In genomic region chr17:7029096-7029495, GRCh38 we compare ENCODE assay signal across 19 cellular contexts. TPM values are rescaled to one million over a fixed set of nuclear protein-coding genes. Genes with fewer than 3 reads are reported as not detected.
DNase-seq lines count a peak whose midpoint lies in the region; ATAC-seq and TF ChIP-seq lines count a peak whose summit lies in the region.
"Had no signal": no experiment of that assay in that cellular context is flagged by ENCODE, and none has a peak within 500 bp of the region (broad histone marks: within the 10 kb centered on the region; RNA-seq: fewer than 3 reads in every experiment).

No MANE protein-coding gene starts in this region.

- TF ChIP-seq EP300 in sigmoid colon (IDR thresholded peaks at IDR 0.05), result no peak

- POLR2A ChIA-PET in activated CD4-positive, alpha-beta T cell treated with anti-CD3 and anti-CD28 coated beads for 36 hours (lab: Charles Lee), result no interaction called here

- H3K27ac Mint-ChIP-seq in activated CD4-positive, alpha-beta T cell treated with anti-CD3 and anti-CD28 coated beads for 36 hours, result peak overlapping the region; percentile 96
- H3K27ac Mint-ChIP-seq in dendritic cell treated with granulocyte-macrophage colony-stimulating factor and Interleukin-4, amounts not matched to agents 40 ng/mL and 50 ng/mL, for 4 days, result peak overlapping the region; percentile 63
- H3K27ac Mint-ChIP-seq: H9 had no signal

- intact Hi-C loops in activated CD4-positive, alpha-beta T cell treated with anti-CD3 and anti-CD28 coated beads for 36 hours (cut with DNase I, micrococcal nuclease), result no loop called here
- intact Hi-C loops in dendritic cell treated with granulocyte-macrophage colony-stimulating factor and Interleukin-4, amounts not matched to agents 40 ng/mL and 50 ng/mL, for 4 days (cut with micrococcal nuclease), result no loop called here
- intact Hi-C loops in gastrocnemius medialis (cut with DNase I; ENCODE audit: low total_unique reads), result loop anchor here (10.0 kb wide), 1 partner anchor 456 kb away; the partner anchor contains the start of genes POLR2A and SLC35G6
- intact Hi-C loops in adrenal gland (cut with DNase I), result no loop called here
- intact Hi-C loops in sigmoid colon (cut with DNase I), result no loop called here

- H3K4me1 ChIP-seq in gastrocnemius medialis (peaks cover 0 to 4% of the 10 kb centered on the region in 2 donors), adrenal gland (replicated peaks in 1 of 2) (no peaks in the 10 kb centered on the region), sigmoid colon (no peaks in the 10 kb centered on the region)

- CTCF ChIA-PET in activated CD4-positive, alpha-beta T cell treated with anti-CD3 and anti-CD28 coated beads for 36 hours (lab: Charles Lee), result interaction anchor here (0.9 kb wide), 1 partner anchor 14 kb away, joined by 3 read pairs; no protein-coding TSS in a partner anchor

- in situ Hi-C loops in gastrocnemius medialis (cut with MboI; ENCODE audit: low sequenced_read_pairs in 4 of 4), result loop anchor here in 1 of 4 donors (25.0 kb wide), 1 partner anchor 308 kb away; the partner anchor contains the start of genes ACAP1 and NEURL4

- no peak for ATAC-seq in activated CD4-positive, alpha-beta T cell treated with anti-CD3 and anti-CD28 coated beads for 36 hours
- ATAC-seq in gastrocnemius medialis, result no peak
- ATAC-seq: HepG2 had no signal

- H3K36me3 Mint-ChIP-seq in activated CD4-positive, alpha-beta T cell treated with anti-CD3 and anti-CD28 coated beads for 36 hours (ENCODE audit: low read depth), result peaks cover 9% of the 10 kb centered on the region
- no peaks in the 10 kb centered on the region for H3K36me3 Mint-ChIP-seq in dendritic cell treated with granulocyte-macrophage colony-stimulating factor and Interleukin-4, amounts not matched to agents 40 ng/mL and 50 ng/mL, for 4 days (ENCODE audit: low read depth)

- DNase-seq in activated CD4-positive, alpha-beta T cell treated with anti-CD3 and anti-CD28 coated beads for 36 hours, result no peak
- no peak for DNase-seq in activated CD4-positive, alpha-beta T cell treated with anti-CD3 and anti-CD28 coated beads for 48 hours
- no peak for DNase-seq in gastrocnemius medialis
- DNase-seq in NCI-H2081 (lab: John Stamatoyannopoulos, UW), result no peak
- no peak for DNase-seq in adrenal gland
- no peak for DNase-seq in sigmoid colon
- DNase-seq: effector CD4-positive, alpha-beta T cell; H9; mesenchymal stem cell; NCI-H1048; NCI-H2171 had no signal

- no peak overlapping the region for H3K4me3 ChIP-seq in gastrocnemius medialis
- H3K4me3 ChIP-seq in adrenal gland, result no peak overlapping the region
- no peak overlapping the region for H3K4me3 ChIP-seq in sigmoid colon
- H3K4me3 ChIP-seq: skin epidermis had no signal

- H3K27ac ChIP-seq in KOPT-K1 (ENCODE audit: low read depth, low read length, poor library complexity, severe bottlenecking) (peak overlapping the region; percentile 77), gastrocnemius medialis (peak overlapping the region; percentile 62 to 99 (median 72)), adrenal gland (peak overlapping the region in 1 of 5 donors; percentile 22), sigmoid colon (peak overlapping the region in 2 of 4 donors; percentile 14 to 39)
- H3K27ac ChIP-seq: neutrophil had no signal

- H3K27me3 ChIP-seq in gastrocnemius medialis, result no peaks in the 10 kb centered on the region
- H3K27me3 ChIP-seq in adrenal gland, result no peaks in the 10 kb centered on the region
- H3K27me3 ChIP-seq in sigmoid colon, result peaks cover 0 to 1% (median 0%) of the 10 kb centered on the region in 3 donors

- no peak for TF ChIP-seq CTCF in gastrocnemius medialis (IDR thresholded peaks at IDR 0.05 in 4 of 5, conservative IDR thresholded peaks at IDR 0.05 in 1 of 5)
- no peak for TF ChIP-seq CTCF in adrenal gland (IDR thresholded peaks at IDR 0.05)
- no peak for TF ChIP-seq CTCF in sigmoid colon (IDR thresholded peaks at IDR 0.05)

- H3K36me3 ChIP-seq in KOPT-K1 (ENCODE audit: insufficient read depth, low read length) (no peaks in the 10 kb centered on the region), gastrocnemius medialis (no peaks in the 10 kb centered on the region), adrenal gland (replicated peaks in 1 of 2) (no peaks in the 10 kb centered on the region), sigmoid colon (no peaks in the 10 kb centered on the region)
- H3K36me3 ChIP-seq: neutrophil had no signal

- peaks cover 42% of the 10 kb centered on the region for H3K4me1 Mint-ChIP-seq in activated CD4-positive, alpha-beta T cell treated with anti-CD3 and anti-CD28 coated beads for 36 hours
- peaks cover 20% of the 10 kb centered on the region for H3K4me1 Mint-ChIP-seq in dendritic cell treated with granulocyte-macrophage colony-stimulating factor and Interleukin-4, amounts not matched to agents 40 ng/mL and 50 ng/mL, for 4 days (ENCODE audit: low read depth)

- H3K9me3 ChIP-seq in KOPT-K1 (ENCODE audit: insufficient read depth, low read length, poor library complexity, severe bottlenecking), result no peaks in the 10 kb centered on the region
- H3K9me3 ChIP-seq in gastrocnemius medialis, result no peaks in the 10 kb centered on the region
- no peaks in the 10 kb centered on the region for H3K9me3 ChIP-seq in adrenal gland (replicated peaks in 1 of 3)
- no peaks in the 10 kb centered on the region for H3K9me3 ChIP-seq in sigmoid colon
- H3K9me3 ChIP-seq: neutrophil had no signal

- TF ChIP-seq POLR2A in gastrocnemius medialis (IDR thresholded peaks at IDR 0.05) (no peak), adrenal gland (IDR thresholded peaks at IDR 0.05) (no peak), sigmoid colon (IDR thresholded peaks at IDR 0.05) (no peak)

- 75 to 90% (median 81%) methylated on average over 3 of the region's 3 CpGs for WGBS in adrenal gland, 4 donors
- WGBS in sigmoid colon, 2 donors, result 90 to 91% methylated on average over 3 of the region's 3 CpGs

- no peaks in the 10 kb centered on the region for H3K27me3 Mint-ChIP-seq in activated CD4-positive, alpha-beta T cell treated with anti-CD3 and anti-CD28 coated beads for 36 hours
- H3K27me3 Mint-ChIP-seq in dendritic cell treated with granulocyte-macrophage colony-stimulating factor and Interleukin-4, amounts not matched to agents 40 ng/mL and 50 ng/mL, for 4 days, result peaks cover 2% of the 10 kb centered on the region

- peaks cover 4% of the 10 kb centered on the region for H3K9me3 Mint-ChIP-seq in activated CD4-positive, alpha-beta T cell treated with anti-CD3 and anti-CD28 coated beads for 36 hours (ENCODE audit: low read depth)
- H3K9me3 Mint-ChIP-seq in dendritic cell treated with granulocyte-macrophage colony-stimulating factor and Interleukin-4, amounts not matched to agents 40 ng/mL and 50 ng/mL, for 4 days, result no peaks in the 10 kb centered on the region
- H3K9me3 Mint-ChIP-seq: H9 had no signal

- no peak overlapping the region for H3K4me3 Mint-ChIP-seq in activated CD4-positive, alpha-beta T cell treated with anti-CD3 and anti-CD28 coated beads for 36 hours
- H3K4me3 Mint-ChIP-seq in dendritic cell treated with granulocyte-macrophage colony-stimulating factor and Interleukin-4, amounts not matched to agents 40 ng/mL and 50 ng/mL, for 4 days, result no peak overlapping the region
- H3K4me3 Mint-ChIP-seq: H9 had no signal

RNA-seq across cellular contexts. Expression of gene BCL6B, which starts 6.2 kb away (rescaled TPM):
- under 1 TPM; 0.27 to 0.46 TPM for total RNA-seq in activated CD4-positive, alpha-beta T cell treated with anti-CD3 and anti-CD28 coated beads for 36 hours
- total RNA-seq in gastrocnemius medialis, result 1 to 10 TPM; 1.2 to 3.9 (median 2.1) TPM
- 10 to 100 TPM in 3 of 8 donors, 1 to 10 TPM in 5; 2.9 to 17.0 (median 8.8) TPM for total RNA-seq in adrenal gland
- 10 to 100 TPM in 1 of 3 donors, 1 to 10 TPM in 2; 3.2 to 14.2 (median 9.3) TPM for polyA plus RNA-seq in adrenal gland
- 1 to 10 TPM in 2 of 4 donors, under 1 TPM in 2; 0.71 to 2.8 (median 1.8) TPM for total RNA-seq in sigmoid colon
- 1 to 10 TPM in 2 of 3 donors, under 1 TPM in 1; 0.46 to 3.6 (median 3.3) TPM for polyA plus RNA-seq in sigmoid colon
- total RNA-seq: HepG2, RPMI7951 had no signal
- polyA plus RNA-seq: HepG2 had no signal

RNA-seq across cellular contexts. Expression of gene SLC16A13, which starts 6.7 kb away (rescaled TPM):
- total RNA-seq in activated CD4-positive, alpha-beta T cell treated with anti-CD3 and anti-CD28 coated beads for 36 hours, result 1 to 10 TPM; 8.3 to 9.6 TPM
- total RNA-seq in gastrocnemius medialis, result under 1 TPM in 2 of 4 donors, not detected in 2; 0.36 to 0.49 TPM
- total RNA-seq in adrenal gland, result 1 to 10 TPM in 7 of 8 donors, under 1 TPM in 1; 0.97 to 3.2 (median 2.3) TPM
- polyA plus RNA-seq in adrenal gland, result 1 to 10 TPM in 2 of 3 donors, under 1 TPM in 1; 0.84 to 3.1 (median 1.3) TPM
- total RNA-seq in sigmoid colon, result 1 to 10 TPM in 1 of 4 donors, under 1 TPM in 3; 0.36 to 1.1 (median 0.60) TPM
- polyA plus RNA-seq in sigmoid colon, result 1 to 10 TPM in 2 of 3 donors, under 1 TPM in 1; 0.60 to 7.3 (median 1.2) TPM

RNA-seq across cellular contexts. Expression of gene SLC16A11, which starts 14.8 kb away (rescaled TPM):
- total RNA-seq in activated CD4-positive, alpha-beta T cell treated with anti-CD3 and anti-CD28 coated beads for 36 hours, result 1 to 10 TPM; 1.2 to 1.5 TPM
- total RNA-seq in gastrocnemius medialis (under 1 TPM in 2 of 4 donors, not detected in 2; 0.31 to 0.78 TPM), adrenal gland (1 to 10 TPM in 2 of 8 donors, under 1 TPM in 4, not detected in 2; 0.18 to 1.1 (median 0.62) TPM), sigmoid colon (under 1 TPM in 3 of 4 donors, not detected in 1; 0.33 to 0.54 (median 0.36) TPM)
- polyA plus RNA-seq in adrenal gland (1 to 10 TPM in 2 of 3 donors, not detected in 1; 1.1 to 3.0 TPM), sigmoid colon (1 to 10 TPM in 1 of 3 donors, not detected in 2; 2.4 TPM)
- total RNA-seq: A172, HepG2, RPMI7951 had no signal
- polyA plus RNA-seq: HepG2 had no signal

RNA-seq across cellular contexts. Expression of gene RNASEK, which starts 16.7 kb away (rescaled TPM):
- total RNA-seq in activated CD4-positive, alpha-beta T cell treated with anti-CD3 and anti-CD28 coated beads for 36 hours, result 100 to 1,000 TPM; 112 to 145 TPM
- 100 to 1,000 TPM; 181 to 201 (median 190) TPM for total RNA-seq in gastrocnemius medialis
- total RNA-seq in adrenal gland, result 100 to 1,000 TPM; 206 to 799 (median 570) TPM
- polyA plus RNA-seq in adrenal gland, result 100 to 1,000 TPM; 363 to 770 (median 435) TPM
- total RNA-seq in sigmoid colon, result 100 to 1,000 TPM in 2 of 4 donors, 10 to 100 TPM in 2; 78.8 to 196 (median 109) TPM
- polyA plus RNA-seq in sigmoid colon, result 100 to 1,000 TPM; 261 to 363 (median 302) TPM

RNA-seq across cellular contexts. Expression of gene ALOX12, which starts 33.2 kb away (rescaled TPM):
- not detected for total RNA-seq in activated CD4-positive, alpha-beta T cell treated with anti-CD3 and anti-CD28 coated beads for 36 hours
- total RNA-seq in gastrocnemius medialis, result not detected
- total RNA-seq in adrenal gland, result under 1 TPM in 1 of 8 donors, not detected in 7; 0.23 TPM
- under 1 TPM in 1 of 3 donors, not detected in 2; 0.16 TPM for polyA plus RNA-seq in adrenal gland
- not detected for total RNA-seq in sigmoid colon
- not detected for polyA plus RNA-seq in sigmoid colon
- total RNA-seq: A172; HepG2; RPMI7951; T-helper 2 cell treated with Interferon-gamma antibody and Interleukin-4, amounts not matched to agents 100 ng/mL and 5 ng/mL, for 36 hours had no signal
- polyA plus RNA-seq: HepG2 had no signal
